In the genomic region with DNA sequence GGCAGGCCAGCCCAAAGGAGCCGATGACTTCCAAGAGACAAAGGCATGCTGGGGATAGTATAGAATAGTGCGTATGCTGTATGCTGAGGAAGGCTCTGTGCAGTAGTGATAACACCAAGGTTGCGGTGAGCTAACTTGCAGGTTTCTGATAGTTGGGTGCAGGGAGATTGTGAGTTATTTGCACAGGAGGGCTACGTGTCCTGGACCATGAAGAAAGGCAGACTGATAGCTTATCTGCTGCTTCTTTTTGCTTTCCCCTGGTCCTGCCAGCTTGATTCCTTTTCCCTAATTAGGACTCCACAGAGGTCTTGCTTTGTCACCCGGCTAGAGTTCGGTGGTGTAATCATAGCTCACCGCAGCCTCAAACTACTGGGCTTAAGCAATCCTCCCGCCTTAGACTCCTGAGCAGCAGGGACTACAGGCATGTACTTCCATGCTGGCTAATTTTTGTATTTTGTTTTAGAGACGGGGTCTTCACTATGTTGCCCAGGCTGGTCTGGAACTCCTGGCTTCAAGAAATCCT, we compare ENCODE assay signal across 18 cellular contexts.
"Had no signal": no experiment of that assay in that cellular context is flagged by ENCODE, and none has a peak within 500 bp of the region (broad histone marks: within the 10 kb centered on the region; RNA-seq: fewer than 3 reads in every experiment).

No MANE protein-coding gene starts in this region.

- H3K27me3 Mint-ChIP-seq: stimulated activated memory B cell treated with anti-CD40 and anti-IgM and Interleukin-4, amounts not matched to agents 10 μg/mL and 1 μg/mL and 100 μg/mL, for 72 hours had no signal

- H3K4me3 Mint-ChIP-seq: activated CD8-positive, alpha-beta T cell treated with anti-CD3 and anti-CD28 coated beads, Interleukin-2, amount 10 ng/mL, durations not matched to agents 7 days and 5 days; activated naive CD8-positive, alpha-beta T cell treated with anti-CD3 and anti-CD28 coated beads, Interleukin-2, amount 50 U/mL, for 24 hours; naive thymus-derived CD8-positive, alpha-beta T cell; stimulated activated memory B cell treated with anti-CD40 and anti-IgM and Interleukin-4, amounts not matched to agents 10 μg/mL and 1 μg/mL and 100 μg/mL, for 72 hours had no signal

- H3K36me3 ChIP-seq: ascending aorta, prostate gland, right lobe of liver, tibial nerve, WERI-Rb-1 had no signal

- H3K4me1 ChIP-seq: ascending aorta, prostate gland, right lobe of liver had no signal

- H3K9me3 ChIP-seq: ascending aorta, mucosa of descending colon, prostate gland, right lobe of liver, tibial nerve had no signal

- H3K4me3 ChIP-seq: ascending aorta, mucosa of descending colon, prostate gland, right lobe of liver, tibial nerve had no signal

- H3K27me3 ChIP-seq: ascending aorta, foreskin keratinocyte, right lobe of liver, tibial nerve had no signal

- H3K27ac ChIP-seq: ascending aorta, foreskin keratinocyte, prostate gland, right lobe of liver, tibial nerve, WERI-Rb-1 had no signal

- ATAC-seq: activated CD8-positive, alpha-beta T cell treated with anti-CD3 and anti-CD28 coated beads, Interleukin-2, amount 10 ng/mL, durations not matched to agents 7 days and 5 days; activated naive CD8-positive, alpha-beta T cell treated with anti-CD3 and anti-CD28 coated beads, Interleukin-2, amount 50 U/mL, for 24 hours; foreskin keratinocyte; left lobe of liver; mucosa of descending colon; naive thymus-derived CD8-positive, alpha-beta T cell; right lobe of liver; stimulated activated memory B cell treated with anti-CD40 and anti-IgM and Interleukin-4, amounts not matched to agents 10 μg/mL and 1 μg/mL and 100 μg/mL, for 72 hours had no signal

- H3K36me3 Mint-ChIP-seq: naive thymus-derived CD8-positive, alpha-beta T cell; stimulated activated memory B cell treated with anti-CD40 and anti-IgM and Interleukin-4, amounts not matched to agents 10 μg/mL and 1 μg/mL and 100 μg/mL, for 72 hours had no signal

- DNase-seq: activated CD4-positive, alpha-beta T cell treated with anti-CD3 and anti-CD28 coated beads for 4 hours; activated CD8-positive, alpha-beta memory T cell treated with anti-CD3 and anti-CD28 coated beads, Interleukin-2, amount 50 U/mL, for 48 hours; activated CD8-positive, alpha-beta T cell treated with anti-CD3 and anti-CD28 coated beads, Interleukin-2, amount 10 ng/mL, durations not matched to agents 7 days and 5 days; activated naive CD4-positive, alpha-beta T cell; activated naive CD8-positive, alpha-beta T cell treated with anti-CD3 and anti-CD28 coated beads, Interleukin-2, amount 50 U/mL, for 24 hours; foreskin keratinocyte; head of caudate nucleus; islet precursor cell; mucosa of descending colon; naive thymus-derived CD8-positive, alpha-beta T cell; occipital lobe; right lobe of liver; WERI-Rb-1 had no signal

- H3K27ac Mint-ChIP-seq: activated CD8-positive, alpha-beta T cell treated with anti-CD3 and anti-CD28 coated beads, Interleukin-2, amount 10 ng/mL, durations not matched to agents 7 days and 5 days; activated naive CD8-positive, alpha-beta T cell treated with anti-CD3 and anti-CD28 coated beads, Interleukin-2, amount 50 U/mL, for 24 hours; naive thymus-derived CD8-positive, alpha-beta T cell; stimulated activated memory B cell treated with anti-CD40 and anti-IgM and Interleukin-4, amounts not matched to agents 10 μg/mL and 1 μg/mL and 100 μg/mL, for 72 hours had no signal

- H3K9me3 Mint-ChIP-seq: activated naive CD8-positive, alpha-beta T cell treated with anti-CD3 and anti-CD28 coated beads, Interleukin-2, amount 50 U/mL, for 24 hours; naive thymus-derived CD8-positive, alpha-beta T cell; stimulated activated memory B cell treated with anti-CD40 and anti-IgM and Interleukin-4, amounts not matched to agents 10 μg/mL and 1 μg/mL and 100 μg/mL, for 72 hours had no signal
